In genomic region chr17:4500188-4500565, GRCh38 we compare ENCODE assay signal across 8 cellular contexts. TPM values are rescaled to one million over a fixed set of nuclear protein-coding genes. Genes with fewer than 3 reads are reported as not detected.
DNase-seq lines count a peak whose midpoint lies in the region; ATAC-seq and TF ChIP-seq lines count a peak whose summit lies in the region.

No MANE protein-coding gene starts in this region.

- TF ChIP-seq POLR2A in vagina (IDR thresholded peaks at IDR 0.05): no peak

- peaks cover 67% of the 10 kb centered on the region for H3K4me1 ChIP-seq in left ventricle myocardium inferior
- peaks cover 27% of the 10 kb centered on the region for H3K4me1 ChIP-seq in vagina

- peaks cover 23 to 43% (median 37%) of the 10 kb centered on the region in 4 donors for H3K4me1 Mint-ChIP-seq in naive thymus-derived CD8-positive, alpha-beta T cell

- TF ChIP-seq CTCF in left ventricle myocardium inferior (IDR thresholded peaks at IDR 0.05; ENCODE audit: borderline replicate concordance) (peak; percentile 6), vagina (IDR thresholded peaks at IDR 0.05) (no peak)

- no peak for DNase-seq in left ventricle myocardium inferior
- no peak for DNase-seq in left ventricle myocardium superior
- DNase-seq in caudate nucleus (lab: John Stamatoyannopoulos, UW): no peak
- no peak for DNase-seq in naive thymus-derived CD8-positive, alpha-beta T cell
- DNase-seq in vagina (ENCODE audit: extremely low spot score in 2 of 2): no peak
- DNase-seq in NK-92 treated with Interleukin-12 subunit alpha and Interleukin-12 subunit beta, amount 100 ng/mL, for 24 hours (lab: John Stamatoyannopoulos, UW): no peak
- no peak for DNase-seq in SW 1271 (lab: John Stamatoyannopoulos, UW)

- POLR2A ChIA-PET in naive thymus-derived CD8-positive, alpha-beta T cell (lab: Charles Lee): interaction anchor here (1.0 to 2.7 kb wide), 5 partner anchors 9 to 357 kb away, joined by 3 to 18 read pairs (median 5); partner anchors contain the start of genes CYB5D2 and ZZEF1

- H3K4me3 Mint-ChIP-seq in naive thymus-derived CD8-positive, alpha-beta T cell: peak overlapping the region; percentile 52 to 93 (median 82)

- H3K36me3 ChIP-seq in left ventricle myocardium inferior (no peaks in the 10 kb centered on the region), vagina (no peaks in the 10 kb centered on the region)

- no peaks in the 10 kb centered on the region for H3K9me3 Mint-ChIP-seq in naive thymus-derived CD8-positive, alpha-beta T cell

- ATAC-seq in left ventricle myocardium superior (no peak), GM19455 (IDR thresholded peaks at IDR 0.05; ENCODE audit: unreplicated experiment) (no peak)
- ATAC-seq in naive thymus-derived CD8-positive, alpha-beta T cell: no peak

- H3K27me3 ChIP-seq in left ventricle myocardium inferior (ENCODE audit: low read depth) (peaks cover 21% of the 10 kb centered on the region), vagina (no peaks in the 10 kb centered on the region)

- H3K27ac ChIP-seq in left ventricle myocardium inferior (replicated peaks): peak overlapping the region; percentile 85
- H3K27ac ChIP-seq in caudate nucleus (ENCODE audit: low read depth, low read length): peak overlapping the region; percentile 44
- no peak overlapping the region for H3K27ac ChIP-seq in vagina

- peak overlapping the region; percentile 70 for H3K4me3 ChIP-seq in left ventricle myocardium inferior
- H3K4me3 ChIP-seq in vagina: peak overlapping the region; percentile 46 to 49

- H3K27me3 Mint-ChIP-seq in naive thymus-derived CD8-positive, alpha-beta T cell: peaks cover 3 to 23% (median 18%) of the 10 kb centered on the region in 5 donors

- H3K36me3 Mint-ChIP-seq in naive thymus-derived CD8-positive, alpha-beta T cell: no peaks in the 10 kb centered on the region

- H3K9me3 ChIP-seq in left ventricle myocardium inferior (replicated peaks): no peaks in the 10 kb centered on the region
- no peaks in the 10 kb centered on the region for H3K9me3 ChIP-seq in vagina

- intact Hi-C loops in left ventricle myocardium inferior (cut with micrococcal nuclease) (no loop called here), left ventricle myocardium superior (cut with micrococcal nuclease) (no loop called here), vagina (cut with DNase I) (no loop called here)

- peak overlapping the region in 2 of 10 donors; percentile 22 to 78 for H3K27ac Mint-ChIP-seq in naive thymus-derived CD8-positive, alpha-beta T cell

RNA-seq across cellular contexts. Expression of gene SPNS2, which starts 1.5 kb away (rescaled TPM):
- total RNA-seq in left ventricle myocardium inferior (11.2 TPM), left ventricle myocardium superior (12.7 TPM), vagina (79.3 TPM)
- under 1 TPM; 0.44 to 0.47 TPM for total RNA-seq in naive thymus-derived CD8-positive, alpha-beta T cell
- under 1 TPM; 0.53 to 0.63 (median 0.55) TPM for polyA plus RNA-seq in naive thymus-derived CD8-positive, alpha-beta T cell

RNA-seq across cellular contexts. Expression of gene MYBBP1A, which starts 55.0 kb away (rescaled TPM):
- total RNA-seq in left ventricle myocardium inferior (21.3 TPM), left ventricle myocardium superior (18.5 TPM), vagina (47.1 TPM)
- 10 to 100 TPM; 84.4 to 88.6 TPM for total RNA-seq in naive thymus-derived CD8-positive, alpha-beta T cell
- 10 to 100 TPM; 14.0 to 45.7 (median 28.7) TPM for polyA plus RNA-seq in naive thymus-derived CD8-positive, alpha-beta T cell
